Comparison of ENCODE assay signal across 23 cellular contexts in the genomic region with DNA sequence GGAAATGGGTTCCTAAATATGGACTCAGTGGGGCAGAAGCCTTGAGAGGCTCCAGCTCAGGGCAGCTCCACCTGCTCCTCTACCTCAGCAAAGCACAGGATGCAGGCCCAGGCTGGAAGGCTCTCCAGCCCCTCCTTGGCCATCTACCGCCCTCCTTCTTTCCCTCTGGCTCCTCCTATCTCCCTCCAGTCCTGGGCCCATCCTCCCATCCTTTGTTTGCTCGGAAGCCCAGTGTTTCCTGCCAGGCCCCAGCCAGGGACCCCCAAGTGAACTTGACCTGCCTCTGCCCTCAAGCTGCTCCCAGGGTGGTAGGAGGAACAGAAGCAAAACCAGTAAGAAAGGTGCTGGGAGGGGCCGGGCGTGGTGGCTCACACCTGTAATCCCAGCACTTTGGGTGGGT. TPM values are rescaled to one million over a fixed set of nuclear protein-coding genes. Genes with fewer than 3 reads are reported as not detected.
DNase-seq lines count a peak whose midpoint lies in the region; ATAC-seq and TF ChIP-seq lines count a peak whose summit lies in the region.
"Had no signal": no experiment of that assay in that cellular context is flagged by ENCODE, and none has a peak within 500 bp of the region (broad histone marks: within the 10 kb centered on the region; RNA-seq: fewer than 3 reads in every experiment).

No MANE protein-coding gene starts in this region.

- no peak for TF ChIP-seq CTCF in CD8-positive, alpha-beta T cell (IDR thresholded peaks at IDR 0.05)

- no peak overlapping the region for H2AK5ac ChIP-seq in mesendoderm (ENCODE audit: low read length)

- no peak overlapping the region for H2BK15ac ChIP-seq in mesendoderm (replicated peaks; ENCODE audit: low read depth)

- no peak overlapping the region for H3K4me3 ChIP-seq in CD8-positive, alpha-beta T cell (ENCODE audit: low read depth, low read length)
- H3K4me3 ChIP-seq in mesendoderm (ENCODE audit: low read length) = no peak overlapping the region
- H3K4me3 ChIP-seq: A549, BLaER1, GM12878, neural progenitor cell, testis had no signal

- peak overlapping the region; percentile 71 for H3K27ac Mint-ChIP-seq in activated CD4-positive, alpha-beta T cell treated with anti-CD3 and anti-CD28 coated beads, Interleukin-2, amount 10 ng/mL, durations not matched to agents 7 days and 5 days
- peak overlapping the region; percentile 86 for H3K27ac Mint-ChIP-seq in CD8-positive, alpha-beta T cell
- H3K27ac Mint-ChIP-seq in activated CD8-positive, alpha-beta T cell treated with anti-CD3 and anti-CD28 coated beads, Interleukin-2, amount 10 ng/mL, durations not matched to agents 7 days and 5 days = peak overlapping the region; percentile 75
- H3K27ac Mint-ChIP-seq: activated B cell treated with CpG ODN at 0.5 μM for 24 hours had no signal

- H3K9ac ChIP-seq in mesendoderm (ENCODE audit: low read length) = no peak overlapping the region
- H3K9ac ChIP-seq: BLaER1, neural progenitor cell had no signal

- CTCF ChIA-PET in activated CD4-positive, alpha-beta T cell treated with anti-CD3 and anti-CD28 coated beads, Interleukin-2, amount 10 ng/mL, durations not matched to agents 7 days and 5 days (lab: Charles Lee) = interaction anchor here (0.7 to 2.1 kb wide), 4 partner anchors 16 to 1816 kb away, joined by 3 to 8 read pairs (median 4); no protein-coding TSS in a partner anchor
- CTCF ChIA-PET in CD8-positive, alpha-beta T cell (lab: Charles Lee) = interaction anchor here (0.6 to 11.8 kb wide), 2 partner anchors 20 to 797 kb away, joined by 3 to 132 read pairs; a partner anchor contains a TSS
- CTCF ChIA-PET in activated CD8-positive, alpha-beta T cell treated with anti-CD3 and anti-CD28 coated beads, Interleukin-2, amount 10 ng/mL, durations not matched to agents 7 days and 5 days (lab: Charles Lee) = interaction anchor here (0.8 to 13.6 kb wide), 4 partner anchors 16 to 735 kb away, joined by 5 to 143 read pairs (median 10); a partner anchor contains a TSS

- no peaks in the 10 kb centered on the region for H3K9me3 Mint-ChIP-seq in activated CD4-positive, alpha-beta T cell treated with anti-CD3 and anti-CD28 coated beads, Interleukin-2, amount 10 ng/mL, durations not matched to agents 7 days and 5 days
- no peaks in the 10 kb centered on the region for H3K9me3 Mint-ChIP-seq in CD8-positive, alpha-beta T cell
- no peaks in the 10 kb centered on the region for H3K9me3 Mint-ChIP-seq in activated CD8-positive, alpha-beta T cell treated with anti-CD3 and anti-CD28 coated beads, Interleukin-2, amount 10 ng/mL, durations not matched to agents 7 days and 5 days (ENCODE audit: insufficient read depth)
- H3K9me3 Mint-ChIP-seq: activated B cell treated with CpG ODN at 0.5 μM for 24 hours, neural progenitor cell had no signal

- H3K27me3 ChIP-seq in CD8-positive, alpha-beta T cell (ENCODE audit: insufficient read depth, low read length) = no peaks in the 10 kb centered on the region
- no peaks in the 10 kb centered on the region for H3K27me3 ChIP-seq in mesendoderm (ENCODE audit: insufficient read depth, low read length, poor library complexity)
- H3K27me3 ChIP-seq: BLaER1, brain microvascular endothelial cell, neural progenitor cell, testis had no signal

- H2BK120ac ChIP-seq in mesendoderm (ENCODE audit: low read depth, low read length) = no peak overlapping the region

- H3K23ac ChIP-seq in mesendoderm (ENCODE audit: low read length) = no peak overlapping the region

- H3K4me2 ChIP-seq in mesendoderm (ENCODE audit: low read length) = no peak overlapping the region
- H3K4me2 ChIP-seq: A549, neural progenitor cell had no signal

- H3K27ac ChIP-seq in CD8-positive, alpha-beta T cell (ENCODE audit: low read depth, low read length) = no peak overlapping the region
- H3K27ac ChIP-seq in mesendoderm (ENCODE audit: low read depth, low read length) = no peak overlapping the region
- H3K27ac ChIP-seq: A549, BLaER1, brain microvascular endothelial cell, neural progenitor cell, testis had no signal

- H4K5ac ChIP-seq in mesendoderm (ENCODE audit: low read length) = no peak overlapping the region

- DNase-seq in activated CD4-positive, alpha-beta T cell treated with anti-CD3 and anti-CD28 coated beads, Interleukin-2, amount 10 ng/mL, durations not matched to agents 7 days and 5 days = no peak
- no peak for DNase-seq in activated CD4-positive, alpha-beta T cell treated with anti-CD3 and anti-CD28 coated beads for 48 hours
- no peak for DNase-seq in CD8-positive, alpha-beta T cell
- no peak for DNase-seq in activated CD8-positive, alpha-beta T cell treated with anti-CD3 and anti-CD28 coated beads, Interleukin-2, amount 10 ng/mL, durations not matched to agents 7 days and 5 days
- DNase-seq in mesendoderm (peak; percentile 64), amniotic stem cell (lab: John Stamatoyannopoulos, UW) (no peak)
- DNase-seq: activated B cell treated with CpG ODN at 0.5 μM for 24 hours; activated CD8-positive, alpha-beta memory T cell treated with anti-CD3 and anti-CD28 coated beads, Interleukin-2, amount 50 U/mL, for 48 hours; brain microvascular endothelial cell; cortex of kidney; DMS 273 treated with DMSO at 0.1 percent for 48 hours; GF-D8; NCI-H2107; NCI-H524 treated with DMSO at 0.1 percent for 48 hours; SHP77; testis had no signal

- no peaks in the 10 kb centered on the region for H3K9me3 ChIP-seq in CD8-positive, alpha-beta T cell (ENCODE audit: low read length)
- H3K9me3 ChIP-seq: A549, BLaER1, testis had no signal

- H3K4me3 Mint-ChIP-seq in activated CD4-positive, alpha-beta T cell treated with anti-CD3 and anti-CD28 coated beads, Interleukin-2, amount 10 ng/mL, durations not matched to agents 7 days and 5 days = no peak overlapping the region
- no peak overlapping the region for H3K4me3 Mint-ChIP-seq in CD8-positive, alpha-beta T cell
- no peak overlapping the region for H3K4me3 Mint-ChIP-seq in activated CD8-positive, alpha-beta T cell treated with anti-CD3 and anti-CD28 coated beads, Interleukin-2, amount 10 ng/mL, durations not matched to agents 7 days and 5 days
- H3K4me3 Mint-ChIP-seq: activated B cell treated with CpG ODN at 0.5 μM for 24 hours, neural progenitor cell had no signal

- no peak overlapping the region for H3K56ac ChIP-seq in mesendoderm (ENCODE audit: low read length)

- no CpG with 5 or more reads among the region's 4 CpGs for WGBS in mesendoderm (ENCODE audit: extremely low coverage, insufficient coverage, low lambda C conversion rate)

- H3K4ac ChIP-seq in mesendoderm (ENCODE audit: low read depth, low read length) = no peak overlapping the region

- H4K8ac ChIP-seq in mesendoderm (ENCODE audit: low read depth, low read length) = no peak overlapping the region

- peaks cover 60% of the 10 kb centered on the region for H3K4me1 Mint-ChIP-seq in activated CD4-positive, alpha-beta T cell treated with anti-CD3 and anti-CD28 coated beads, Interleukin-2, amount 10 ng/mL, durations not matched to agents 7 days and 5 days
- peaks cover 57% of the 10 kb centered on the region for H3K4me1 Mint-ChIP-seq in CD8-positive, alpha-beta T cell (ENCODE audit: low read depth)
- peaks cover 63% of the 10 kb centered on the region for H3K4me1 Mint-ChIP-seq in activated CD8-positive, alpha-beta T cell treated with anti-CD3 and anti-CD28 coated beads, Interleukin-2, amount 10 ng/mL, durations not matched to agents 7 days and 5 days (ENCODE audit: low read depth)

- no peak overlapping the region for H3K18ac ChIP-seq in mesendoderm (ENCODE audit: low read length)

- peaks cover 38% of the 10 kb centered on the region for H3K36me3 Mint-ChIP-seq in activated CD4-positive, alpha-beta T cell treated with anti-CD3 and anti-CD28 coated beads, Interleukin-2, amount 10 ng/mL, durations not matched to agents 7 days and 5 days (ENCODE audit: low read depth)
- peaks cover 42% of the 10 kb centered on the region for H3K36me3 Mint-ChIP-seq in CD8-positive, alpha-beta T cell
- peaks cover 61% of the 10 kb centered on the region for H3K36me3 Mint-ChIP-seq in activated CD8-positive, alpha-beta T cell treated with anti-CD3 and anti-CD28 coated beads, Interleukin-2, amount 10 ng/mL, durations not matched to agents 7 days and 5 days (ENCODE audit: low read depth)

- no peak for ATAC-seq in CD8-positive, alpha-beta T cell
- no peak for ATAC-seq in activated CD8-positive, alpha-beta T cell treated with anti-CD3 and anti-CD28 coated beads, Interleukin-2, amount 10 ng/mL, durations not matched to agents 7 days and 5 days
- ATAC-seq in HG02588 (IDR thresholded peaks at IDR 0.05; ENCODE audit: unreplicated experiment) (no peak), HG02642 (IDR thresholded peaks at IDR 0.05; ENCODE audit: poor library complexity, unreplicated experiment) (no peak)
- ATAC-seq: A549, GM12878, HepG2 had no signal

- H3K27me3 Mint-ChIP-seq in activated CD4-positive, alpha-beta T cell treated with anti-CD3 and anti-CD28 coated beads, Interleukin-2, amount 10 ng/mL, durations not matched to agents 7 days and 5 days = no peaks in the 10 kb centered on the region
- no peaks in the 10 kb centered on the region for H3K27me3 Mint-ChIP-seq in CD8-positive, alpha-beta T cell (ENCODE audit: low read depth)
- H3K27me3 Mint-ChIP-seq in activated CD8-positive, alpha-beta T cell treated with anti-CD3 and anti-CD28 coated beads, Interleukin-2, amount 10 ng/mL, durations not matched to agents 7 days and 5 days (ENCODE audit: low read depth) = no peaks in the 10 kb centered on the region
- H3K27me3 Mint-ChIP-seq: activated B cell treated with CpG ODN at 0.5 μM for 24 hours had no signal

- intact Hi-C loops in CD8-positive, alpha-beta T cell (cut with DNase I, micrococcal nuclease) = no loop called here

- H3K79me2 ChIP-seq in mesendoderm (ENCODE audit: control insufficient read depth, insufficient read depth, low read length) = no peaks in the 10 kb centered on the region

- peaks cover 5% of the 10 kb centered on the region for H3K79me1 ChIP-seq in mesendoderm (ENCODE audit: low read length)

- POLR2A ChIA-PET in activated CD4-positive, alpha-beta T cell treated with anti-CD3 and anti-CD28 coated beads, Interleukin-2, amount 10 ng/mL, durations not matched to agents 7 days and 5 days (lab: Charles Lee) = no interaction called here
- POLR2A ChIA-PET in CD8-positive, alpha-beta T cell (lab: Charles Lee) = no interaction called here
- POLR2A ChIA-PET in activated CD8-positive, alpha-beta T cell treated with anti-CD3 and anti-CD28 coated beads, Interleukin-2, amount 10 ng/mL, durations not matched to agents 7 days and 5 days (lab: Charles Lee) = interaction anchor here (1.3 kb wide), 1 partner anchor 9 kb away, joined by 5 read pairs; no protein-coding TSS in a partner anchor

- H2BK5ac ChIP-seq in mesendoderm (ENCODE audit: low read length) = no peak overlapping the region

- H3K4me1 ChIP-seq in CD8-positive, alpha-beta T cell (ENCODE audit: insufficient read depth, low read length) = peaks cover 32% of the 10 kb centered on the region
- H3K4me1 ChIP-seq in mesendoderm (ENCODE audit: control insufficient read depth, low read depth, low read length) = peaks cover 4% of the 10 kb centered on the region
- H3K4me1 ChIP-seq: A549, neural progenitor cell, testis had no signal

- peaks cover 16% of the 10 kb centered on the region for H3K36me3 ChIP-seq in CD8-positive, alpha-beta T cell (ENCODE audit: insufficient read depth, low read length)
- H3K36me3 ChIP-seq in mesendoderm (ENCODE audit: control insufficient read depth, insufficient read depth, low read length) = no peaks in the 10 kb centered on the region
- H3K36me3 ChIP-seq: brain microvascular endothelial cell, neural progenitor cell had no signal

RNA-seq across cellular contexts. Expression of a gene that starts 20.1 kb away (rescaled TPM):
- total RNA-seq in activated CD4-positive, alpha-beta T cell treated with anti-CD3 and anti-CD28 coated beads, Interleukin-2, amount 10 ng/mL, durations not matched to agents 7 days and 5 days = 100 to 1,000 TPM; 135 to 140 TPM
- total RNA-seq in CD8-positive, alpha-beta T cell = 10 to 100 TPM; 18.3 to 18.5 TPM
- total RNA-seq in activated CD8-positive, alpha-beta T cell treated with anti-CD3 and anti-CD28 coated beads, Interleukin-2, amount 10 ng/mL, durations not matched to agents 7 days and 5 days = 100 to 1,000 TPM; 224 to 225 TPM
- 35.2 TPM for polyA plus RNA-seq in mesendoderm (2013, experiment 1 of 2)
- 36.3 TPM for polyA plus RNA-seq in mesendoderm (2013, experiment 2 of 2)

RNA-seq across cellular contexts. Expression of a gene that starts 25.4 kb away (rescaled TPM):
- 100 to 1,000 TPM; 300 to 308 TPM for total RNA-seq in activated CD4-positive, alpha-beta T cell treated with anti-CD3 and anti-CD28 coated beads, Interleukin-2, amount 10 ng/mL, durations not matched to agents 7 days and 5 days
- total RNA-seq in CD8-positive, alpha-beta T cell = 1 to 10 TPM; 4.7 to 5.6 TPM
- total RNA-seq in activated CD8-positive, alpha-beta T cell treated with anti-CD3 and anti-CD28 coated beads, Interleukin-2, amount 10 ng/mL, durations not matched to agents 7 days and 5 days = 100 to 1,000 TPM; 380 to 394 TPM
- polyA plus RNA-seq in mesendoderm (2013, experiment 1 of 2) = 2.4 TPM
- 2.3 TPM for polyA plus RNA-seq in mesendoderm (2013, experiment 2 of 2)

RNA-seq across cellular contexts. Expression of a gene that starts 37.7 kb away (rescaled TPM):
- 1 to 10 TPM in 1 of 2 experiments, under 1 TPM in 1; 1.00 to 1.1 TPM for total RNA-seq in activated CD4-positive, alpha-beta T cell treated with anti-CD3 and anti-CD28 coated beads, Interleukin-2, amount 10 ng/mL, durations not matched to agents 7 days and 5 days
- total RNA-seq in CD8-positive, alpha-beta T cell = 1 to 10 TPM; 2.8 to 3.0 TPM
- 1 to 10 TPM; 3.2 to 3.4 TPM for total RNA-seq in activated CD8-positive, alpha-beta T cell treated with anti-CD3 and anti-CD28 coated beads, Interleukin-2, amount 10 ng/mL, durations not matched to agents 7 days and 5 days
- 0.93 TPM for polyA plus RNA-seq in mesendoderm (2013, experiment 1 of 2)
- polyA plus RNA-seq in mesendoderm (2013, experiment 2 of 2) = 0.91 TPM
- total RNA-seq: HepG2 had no signal
- polyA plus RNA-seq: HepG2 had no signal

Comparison
In these comparisons a context has a peak if more than half of its experiments do, and no peak if none do; other contexts are left out.
1. RNA of a gene that starts 20.1 kb away (total RNA-seq): 224 to 225 TPM in activated CD8-positive, alpha-beta T cell treated with anti-CD3 and anti-CD28 coated beads, Interleukin-2, amount 10 ng/mL, durations not matched to agents 7 days and 5 days and 135 to 140 TPM in activated CD4-positive, alpha-beta T cell treated with anti-CD3 and anti-CD28 coated beads, Interleukin-2, amount 10 ng/mL, durations not matched to agents 7 days and 5 days; 18.3 to 18.5 TPM in CD8-positive, alpha-beta T cell; every median in the first group is over 4 times any median in the second.
2. RNA of a gene that starts 25.4 kb away (total RNA-seq): 380 to 394 TPM in activated CD8-positive, alpha-beta T cell treated with anti-CD3 and anti-CD28 coated beads, Interleukin-2, amount 10 ng/mL, durations not matched to agents 7 days and 5 days and 300 to 308 TPM in activated CD4-positive, alpha-beta T cell treated with anti-CD3 and anti-CD28 coated beads, Interleukin-2, amount 10 ng/mL, durations not matched to agents 7 days and 5 days; 4.7 to 5.6 TPM in CD8-positive, alpha-beta T cell; every median in the first group is over 10 times any median in the second.
3. Peak in every context shown above with its lines, with median percentiles within 50 percentile points of each other: H3K27ac Mint-ChIP-seq.